ENCODE assay signal across 8 cellular contexts in the genomic region with DNA sequence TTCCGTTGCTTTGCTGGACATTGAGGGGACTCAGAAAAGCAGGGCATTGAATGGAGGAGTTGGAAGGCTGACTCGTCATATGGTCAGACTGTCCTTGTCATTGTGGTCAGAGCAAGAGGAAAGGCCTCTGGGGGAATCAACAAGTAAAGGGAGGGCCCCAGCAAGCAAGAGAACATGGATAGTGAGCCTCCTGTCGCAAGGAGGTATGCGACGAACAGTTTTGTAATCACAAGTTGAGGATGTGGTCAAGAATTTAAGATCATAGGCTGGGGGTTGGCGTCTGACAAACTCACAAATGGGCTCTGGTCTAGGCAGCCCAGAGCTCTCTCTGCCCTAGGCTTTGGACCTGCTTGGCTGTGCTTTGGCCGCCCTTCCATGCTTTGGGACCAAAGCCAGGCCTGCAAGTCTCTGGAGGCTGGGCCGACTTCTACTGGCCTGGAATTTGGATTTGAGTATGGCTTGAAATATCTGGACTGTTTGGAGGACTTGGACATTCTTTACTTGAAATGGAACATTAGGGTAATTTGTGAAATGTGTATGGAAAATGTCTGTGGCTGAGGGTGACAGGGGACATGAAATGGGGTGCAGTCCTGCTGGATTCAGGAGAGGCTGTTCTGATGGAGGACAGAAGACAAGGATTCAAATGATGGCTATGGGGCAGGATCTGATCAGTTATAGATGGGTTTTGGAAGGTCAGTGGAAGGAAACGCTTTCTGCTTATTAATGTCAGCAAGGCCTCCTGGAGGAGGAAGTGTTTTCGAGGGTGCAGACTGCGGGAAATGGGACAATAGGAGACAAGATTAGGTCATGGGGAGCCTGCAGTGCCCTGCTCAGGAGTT. TPM values are rescaled to one million over a fixed set of nuclear protein-coding genes. Genes with fewer than 3 reads are reported as not detected.
A peak's percentile ranks its signal among the peaks of the same experiment; 100 is the strongest.
DNase-seq lines count a peak whose midpoint lies in the region; ATAC-seq and TF ChIP-seq lines count a peak whose summit lies in the region.

No MANE protein-coding gene starts in this region.

- peak overlapping the region in 2 of 10 donors; percentile 28 to 78 for H3K4me3 Mint-ChIP-seq in naive thymus-derived CD4-positive, alpha-beta T cell
- no peak overlapping the region for H3K4me3 Mint-ChIP-seq in activated T-helper 2 cell treated with anti-CD3 and anti-CD28 coated beads, Interferon-gamma antibody, Interleukin-2, Interleukin-4, amounts not matched to agents 10 μg/mL and 5 μg/mL and 100 μg/mL, durations not matched to agents 14 hours and 24 hours and 36 hours (ENCODE audit: low read depth)
- H3K4me3 Mint-ChIP-seq in activated naive CD8-positive, alpha-beta T cell treated with anti-CD3 and anti-CD28 coated beads, Interleukin-2, amount 50 U/mL, for 24 hours, result no peak overlapping the region

- POLR2A ChIA-PET in naive thymus-derived CD4-positive, alpha-beta T cell (lab: Charles Lee), result no interaction called here

- TF ChIP-seq POLR2A in Peyer's patch (IDR thresholded peaks at IDR 0.05), result no peak

- H3K9me3 ChIP-seq in Peyer's patch, result no peaks in the 10 kb centered on the region
- H3K9me3 ChIP-seq in naive thymus-derived CD4-positive, alpha-beta T cell (ENCODE audit: control insufficient read depth in 2 of 3, low read length in 3 of 3), result no peaks in the 10 kb centered on the region

- DNase-seq in AML-193 (lab: John Stamatoyannopoulos, UW) (peak; percentile 98 to 99), Peyer's patch (peak in 1 of 3 donors; percentile 63), epithelial cell of proximal tubule (ENCODE audit: low read depth) (no peak), retina (no peak)
- DNase-seq in naive thymus-derived CD4-positive, alpha-beta T cell, result no peak
- DNase-seq in activated T-helper 2 cell treated with anti-CD3 and anti-CD28 coated beads, Interferon-gamma antibody, Interleukin-2, Interleukin-4, amounts not matched to agents 10 μg/mL and 5 μg/mL and 100 μg/mL, durations not matched to agents 14 hours and 24 hours and 36 hours (ENCODE audit: low spot score), result no peak
- DNase-seq in activated naive CD8-positive, alpha-beta T cell treated with anti-CD3 and anti-CD28 coated beads, Interleukin-2, amount 50 U/mL, for 24 hours, result no peak

- intact Hi-C loops in naive thymus-derived CD4-positive, alpha-beta T cell (cut with micrococcal nuclease), result no loop called here
- intact Hi-C loops in activated T-helper 2 cell treated with anti-CD3 and anti-CD28 coated beads, Interferon-gamma antibody, Interleukin-2, Interleukin-4, amounts not matched to agents 10 μg/mL and 5 μg/mL and 100 μg/mL, durations not matched to agents 14 hours and 24 hours and 36 hours (cut with micrococcal nuclease), result no loop called here

- H3K27me3 ChIP-seq in Peyer's patch, result no peaks in the 10 kb centered on the region
- no peaks in the 10 kb centered on the region for H3K27me3 ChIP-seq in naive thymus-derived CD4-positive, alpha-beta T cell (ENCODE audit: control insufficient read depth in 2 of 2, insufficient read depth in 2 of 2, low read length in 2 of 2)

- peaks cover 8 to 68% (median 30%) of the 10 kb centered on the region in 4 donors for H3K4me1 ChIP-seq in Peyer's patch
- peaks cover 3 to 5% of the 10 kb centered on the region in 2 donors for H3K4me1 ChIP-seq in naive thymus-derived CD4-positive, alpha-beta T cell (ENCODE audit: control insufficient read depth in 2 of 2, insufficient read depth in 2 of 2, low read length in 2 of 2)

- TF ChIP-seq CTCF in Peyer's patch (IDR thresholded peaks at IDR 0.05), result no peak
- TF ChIP-seq CTCF in epithelial cell of proximal tubule (conservative IDR thresholded peaks at IDR 0.05; ENCODE audit: low read depth, low read length), result no peak

- no peak overlapping the region for H3K27ac Mint-ChIP-seq in naive thymus-derived CD4-positive, alpha-beta T cell
- H3K27ac Mint-ChIP-seq in activated T-helper 2 cell treated with anti-CD3 and anti-CD28 coated beads, Interferon-gamma antibody, Interleukin-2, Interleukin-4, amounts not matched to agents 10 μg/mL and 5 μg/mL and 100 μg/mL, durations not matched to agents 14 hours and 24 hours and 36 hours, result no peak overlapping the region
- no peak overlapping the region for H3K27ac Mint-ChIP-seq in activated naive CD8-positive, alpha-beta T cell treated with anti-CD3 and anti-CD28 coated beads, Interleukin-2, amount 50 U/mL, for 24 hours

- H3K27ac ChIP-seq in Peyer's patch, result peak overlapping the region; percentile 85 to 98 (median 94)
- H3K27ac ChIP-seq in naive thymus-derived CD4-positive, alpha-beta T cell (ENCODE audit: low read depth, low read length), result no peak overlapping the region

- H3K4me1 Mint-ChIP-seq in naive thymus-derived CD4-positive, alpha-beta T cell, result peaks cover 7 to 28% (median 15%) of the 10 kb centered on the region in 7 donors
- H3K4me1 Mint-ChIP-seq in activated T-helper 2 cell treated with anti-CD3 and anti-CD28 coated beads, Interferon-gamma antibody, Interleukin-2, Interleukin-4, amounts not matched to agents 10 μg/mL and 5 μg/mL and 100 μg/mL, durations not matched to agents 14 hours and 24 hours and 36 hours (ENCODE audit: low read depth), result peaks cover 6% of the 10 kb centered on the region
- H3K4me1 Mint-ChIP-seq in activated naive CD8-positive, alpha-beta T cell treated with anti-CD3 and anti-CD28 coated beads, Interleukin-2, amount 50 U/mL, for 24 hours, result peaks cover 18% of the 10 kb centered on the region

- peaks cover 0 to 4% (median 0%) of the 10 kb centered on the region in 3 donors for H3K36me3 ChIP-seq in Peyer's patch
- H3K36me3 ChIP-seq in naive thymus-derived CD4-positive, alpha-beta T cell (ENCODE audit: control insufficient read depth in 2 of 3, insufficient read depth in 3 of 3, low read length in 3 of 3), result no peaks in the 10 kb centered on the region

- peak; percentile 77 for ATAC-seq in naive thymus-derived CD4-positive, alpha-beta T cell
- ATAC-seq in GM19328 (IDR thresholded peaks at IDR 0.05; ENCODE audit: unreplicated experiment), result no peak
- no peak for ATAC-seq in activated naive CD8-positive, alpha-beta T cell treated with anti-CD3 and anti-CD28 coated beads, Interleukin-2, amount 50 U/mL, for 24 hours

- CTCF ChIA-PET in naive thymus-derived CD4-positive, alpha-beta T cell (lab: Charles Lee), result no interaction called here

- no peaks in the 10 kb centered on the region for H3K9me3 Mint-ChIP-seq in naive thymus-derived CD4-positive, alpha-beta T cell
- no peaks in the 10 kb centered on the region for H3K9me3 Mint-ChIP-seq in activated T-helper 2 cell treated with anti-CD3 and anti-CD28 coated beads, Interferon-gamma antibody, Interleukin-2, Interleukin-4, amounts not matched to agents 10 μg/mL and 5 μg/mL and 100 μg/mL, durations not matched to agents 14 hours and 24 hours and 36 hours
- H3K9me3 Mint-ChIP-seq in activated naive CD8-positive, alpha-beta T cell treated with anti-CD3 and anti-CD28 coated beads, Interleukin-2, amount 50 U/mL, for 24 hours, result no peaks in the 10 kb centered on the region

- H3K36me3 Mint-ChIP-seq in naive thymus-derived CD4-positive, alpha-beta T cell, result no peaks in the 10 kb centered on the region
- H3K36me3 Mint-ChIP-seq in activated T-helper 2 cell treated with anti-CD3 and anti-CD28 coated beads, Interferon-gamma antibody, Interleukin-2, Interleukin-4, amounts not matched to agents 10 μg/mL and 5 μg/mL and 100 μg/mL, durations not matched to agents 14 hours and 24 hours and 36 hours (ENCODE audit: low read depth), result no peaks in the 10 kb centered on the region
- H3K36me3 Mint-ChIP-seq in activated naive CD8-positive, alpha-beta T cell treated with anti-CD3 and anti-CD28 coated beads, Interleukin-2, amount 50 U/mL, for 24 hours (ENCODE audit: low read depth), result no peaks in the 10 kb centered on the region

- peaks cover 0 to 25% (median 4%) of the 10 kb centered on the region in 5 donors for H3K27me3 Mint-ChIP-seq in naive thymus-derived CD4-positive, alpha-beta T cell
- peaks cover 12% of the 10 kb centered on the region for H3K27me3 Mint-ChIP-seq in activated T-helper 2 cell treated with anti-CD3 and anti-CD28 coated beads, Interferon-gamma antibody, Interleukin-2, Interleukin-4, amounts not matched to agents 10 μg/mL and 5 μg/mL and 100 μg/mL, durations not matched to agents 14 hours and 24 hours and 36 hours (ENCODE audit: low read depth)
- H3K27me3 Mint-ChIP-seq in activated naive CD8-positive, alpha-beta T cell treated with anti-CD3 and anti-CD28 coated beads, Interleukin-2, amount 50 U/mL, for 24 hours, result peaks cover 5% of the 10 kb centered on the region

- H3K4me3 ChIP-seq in Peyer's patch (no peak overlapping the region), epithelial cell of proximal tubule (ENCODE audit: low read depth, low read length) (peak overlapping the region; percentile 1)
- H3K4me3 ChIP-seq in naive thymus-derived CD4-positive, alpha-beta T cell (ENCODE audit: low read length), result no peak overlapping the region

RNA-seq across cellular contexts. Expression of a gene that starts 19.2 kb away (rescaled TPM):
- total RNA-seq in Peyer's patch (100 to 1,000 TPM in 2 of 4 donors, 10 to 100 TPM in 2; 80.9 to 168 (median 118) TPM), epithelial cell of proximal tubule (64.2 and 65.4 TPM in 2 replicates)
- 10 to 100 TPM in 1 of 5 experiments, 1 to 10 TPM in 4; 1.0 to 17.5 (median 1.6) TPM for total RNA-seq in naive thymus-derived CD4-positive, alpha-beta T cell
- 1 to 10 TPM in 1 of 2 donors, under 1 TPM in 1; 0.69 to 1.1 TPM for polyA plus RNA-seq in naive thymus-derived CD4-positive, alpha-beta T cell
- total RNA-seq in activated T-helper 2 cell treated with anti-CD3 and anti-CD28 coated beads, Interferon-gamma antibody, Interleukin-2, Interleukin-4, amounts not matched to agents 10 μg/mL and 5 μg/mL and 100 μg/mL, durations not matched to agents 14 hours and 24 hours and 36 hours, result 2.4 and 3.0 TPM in 2 replicates

RNA-seq across cellular contexts. Expression of a gene that starts 39.2 kb away (rescaled TPM):
- total RNA-seq in Peyer's patch (1,000 to 10,000 TPM in 3 of 4 donors, 100 to 1,000 TPM in 1; 975 to 1,961 (median 1,274) TPM), epithelial cell of proximal tubule (2,963 and 3,646 TPM in 2 replicates)
- 1,000 to 10,000 TPM; 2,331 to 7,378 (median 6,414) TPM for total RNA-seq in naive thymus-derived CD4-positive, alpha-beta T cell
- over 10,000 TPM in 1 of 2 donors, 1,000 to 10,000 TPM in 1; 8,640 to 11,248 TPM for polyA plus RNA-seq in naive thymus-derived CD4-positive, alpha-beta T cell
- 2,552 and 2,593 TPM in 2 replicates for total RNA-seq in activated T-helper 2 cell treated with anti-CD3 and anti-CD28 coated beads, Interferon-gamma antibody, Interleukin-2, Interleukin-4, amounts not matched to agents 10 μg/mL and 5 μg/mL and 100 μg/mL, durations not matched to agents 14 hours and 24 hours and 36 hours

Comparison
In these comparisons a context has a peak if more than half of its experiments do, and no peak if none do; other contexts are left out.
1. DNase-seq: peak in AML-193 (2 of 2); none in epithelial cell of proximal tubule (single experiment), naive thymus-derived CD4-positive, alpha-beta T cell (0 of 9), activated T-helper 2 cell treated with anti-CD3 and anti-CD28 coated beads, Interferon-gamma antibody, Interleukin-2, Interleukin-4, amounts not matched to agents 10 μg/mL and 5 μg/mL and 100 μg/mL, durations not matched to agents 14 hours and 24 hours and 36 hours (single experiment), activated naive CD8-positive, alpha-beta T cell treated with anti-CD3 and anti-CD28 coated beads, Interleukin-2, amount 50 U/mL, for 24 hours (single experiment) and retina (single experiment).